ENCODE assay signal across 1 cellular context in the genomic region with DNA sequence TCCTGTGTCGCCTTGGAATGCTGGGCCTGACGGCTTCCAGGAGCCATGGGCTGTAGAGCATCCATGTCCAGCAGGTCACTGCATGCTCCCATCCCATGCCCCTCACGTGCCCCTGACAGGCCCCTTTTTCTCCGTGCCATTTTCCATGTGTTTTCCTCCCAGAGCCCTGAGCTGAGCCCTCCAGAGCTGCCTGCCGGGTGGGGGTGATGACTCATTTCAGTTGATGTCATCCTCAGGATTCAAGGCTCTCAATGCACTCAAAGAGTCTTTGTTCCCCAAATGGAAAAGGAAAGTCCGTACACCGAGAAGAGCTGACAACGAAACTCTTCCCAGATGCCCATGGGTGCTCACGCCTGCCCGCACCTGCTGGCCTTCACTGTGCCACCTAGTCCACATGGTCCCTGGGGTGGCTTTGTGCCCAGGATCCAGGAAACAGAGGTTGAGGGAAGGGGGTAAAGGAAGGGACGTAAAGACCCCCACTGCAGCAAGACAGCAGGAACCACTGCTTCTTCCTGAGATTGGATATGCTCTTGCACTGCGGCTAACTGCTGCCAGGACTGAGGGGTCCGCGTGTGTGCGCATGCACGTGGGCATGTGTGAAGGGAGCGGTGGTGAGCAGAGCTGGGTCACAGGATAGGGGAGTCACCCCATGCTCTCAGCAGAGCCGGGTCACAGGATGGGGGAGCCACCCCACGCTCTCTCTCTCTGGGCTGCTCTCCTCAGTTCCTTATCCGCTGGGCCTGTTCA.
TF ChIP-seq lines count a peak whose summit lies in the region.

No MANE protein-coding gene starts in this region.

TF ChIP-seq in GM23338, 12 proteins besides CTCF, POLR2A, EP300 and RAD21 (continued from another document):
- TF ChIP-seq, protein P1, sequence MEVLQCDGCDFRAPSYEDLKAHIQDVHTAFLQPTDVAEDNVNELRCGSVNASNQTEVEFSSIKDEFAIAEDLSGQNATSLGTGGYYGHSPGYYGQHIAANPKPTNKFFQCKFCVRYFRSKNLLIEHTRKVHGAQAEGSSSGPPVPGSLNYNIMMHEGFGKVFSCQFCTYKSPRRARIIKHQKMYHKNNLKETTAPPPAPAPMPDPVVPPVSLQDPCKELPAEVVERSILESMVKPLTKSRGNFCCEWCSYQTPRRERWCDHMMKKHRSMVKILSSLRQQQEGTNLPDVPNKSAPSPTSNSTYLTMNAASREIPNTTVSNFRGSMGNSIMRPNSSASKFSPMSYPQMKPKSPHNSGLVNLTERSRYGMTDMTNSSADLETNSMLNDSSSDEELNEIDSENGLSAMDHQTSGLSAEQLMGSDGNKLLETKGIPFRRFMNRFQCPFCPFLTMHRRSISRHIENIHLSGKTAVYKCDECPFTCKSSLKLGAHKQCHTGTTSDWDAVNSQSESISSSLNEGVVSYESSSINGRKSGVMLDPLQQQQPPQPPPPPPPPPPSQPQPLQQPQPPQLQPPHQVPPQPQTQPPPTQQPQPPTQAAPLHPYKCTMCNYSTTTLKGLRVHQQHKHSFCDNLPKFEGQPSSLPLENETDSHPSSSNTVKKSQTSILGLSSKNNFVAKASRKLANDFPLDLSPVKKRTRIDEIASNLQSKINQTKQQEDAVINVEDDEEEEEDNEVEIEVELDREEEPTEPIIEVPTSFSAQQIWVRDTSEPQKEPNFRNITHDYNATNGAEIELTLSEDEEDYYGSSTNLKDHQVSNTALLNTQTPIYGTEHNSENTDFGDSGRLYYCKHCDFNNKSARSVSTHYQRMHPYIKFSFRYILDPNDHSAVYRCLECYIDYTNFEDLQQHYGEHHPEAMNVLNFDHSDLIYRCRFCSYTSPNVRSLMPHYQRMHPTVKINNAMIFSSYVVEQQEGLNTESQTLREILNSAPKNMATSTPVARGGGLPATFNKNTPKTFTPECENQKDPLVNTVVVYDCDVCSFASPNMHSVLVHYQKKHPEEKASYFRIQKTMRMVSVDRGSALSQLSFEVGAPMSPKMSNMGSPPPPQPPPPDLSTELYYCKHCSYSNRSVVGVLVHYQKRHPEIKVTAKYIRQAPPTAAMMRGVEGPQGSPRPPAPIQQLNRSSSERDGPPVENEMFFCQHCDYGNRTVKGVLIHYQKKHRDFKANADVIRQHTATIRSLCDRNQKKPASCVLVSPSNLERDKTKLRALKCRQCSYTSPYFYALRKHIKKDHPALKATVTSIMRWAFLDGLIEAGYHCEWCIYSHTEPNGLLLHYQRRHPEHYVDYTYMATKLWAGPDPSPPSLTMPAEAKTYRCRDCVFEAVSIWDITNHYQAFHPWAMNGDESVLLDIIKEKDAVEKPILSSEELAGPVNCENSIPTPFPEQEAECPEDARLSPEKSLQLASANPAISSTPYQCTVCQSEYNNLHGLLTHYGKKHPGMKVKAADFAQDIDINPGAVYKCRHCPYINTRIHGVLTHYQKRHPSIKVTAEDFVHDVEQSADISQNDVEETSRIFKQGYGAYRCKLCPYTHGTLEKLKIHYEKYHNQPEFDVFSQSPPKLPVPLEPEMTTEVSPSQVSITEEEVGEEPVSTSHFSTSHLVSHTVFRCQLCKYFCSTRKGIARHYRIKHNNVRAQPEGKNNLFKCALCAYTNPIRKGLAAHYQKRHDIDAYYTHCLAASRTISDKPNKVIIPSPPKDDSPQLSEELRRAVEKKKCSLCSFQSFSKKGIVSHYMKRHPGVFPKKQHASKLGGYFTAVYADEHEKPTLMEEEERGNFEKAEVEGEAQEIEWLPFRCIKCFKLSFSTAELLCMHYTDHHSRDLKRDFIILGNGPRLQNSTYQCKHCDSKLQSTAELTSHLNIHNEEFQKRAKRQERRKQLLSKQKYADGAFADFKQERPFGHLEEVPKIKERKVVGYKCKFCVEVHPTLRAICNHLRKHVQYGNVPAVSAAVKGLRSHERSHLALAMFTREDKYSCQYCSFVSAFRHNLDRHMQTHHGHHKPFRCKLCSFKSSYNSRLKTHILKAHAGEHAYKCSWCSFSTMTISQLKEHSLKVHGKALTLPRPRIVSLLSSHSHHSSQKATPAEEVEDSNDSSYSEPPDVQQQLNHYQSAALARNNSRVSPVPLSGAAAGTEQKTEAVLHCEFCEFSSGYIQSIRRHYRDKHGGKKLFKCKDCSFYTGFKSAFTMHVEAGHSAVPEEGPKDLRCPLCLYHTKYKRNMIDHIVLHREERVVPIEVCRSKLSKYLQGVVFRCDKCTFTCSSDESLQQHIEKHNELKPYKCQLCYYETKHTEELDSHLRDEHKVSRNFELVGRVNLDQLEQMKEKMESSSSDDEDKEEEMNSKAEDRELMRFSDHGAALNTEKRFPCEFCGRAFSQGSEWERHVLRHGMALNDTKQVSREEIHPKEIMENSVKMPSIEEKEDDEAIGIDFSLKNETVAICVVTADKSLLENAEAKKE (CRISPR knock-in tag; IDR thresholded peaks at IDR 0.05) = no peak
